In genomic region chr13:28754698-28755545, GRCh38 we compare ENCODE assay signal across 9 cellular contexts. TPM values are rescaled to one million over a fixed set of nuclear protein-coding genes. Genes with fewer than 3 reads are reported as not detected.
DNase-seq lines count a peak whose midpoint lies in the region; ATAC-seq and TF ChIP-seq lines count a peak whose summit lies in the region.
"Had no signal": no experiment of that assay in that cellular context is flagged by ENCODE, and none has a peak within 500 bp of the region (broad histone marks: within the 10 kb centered on the region; RNA-seq: fewer than 3 reads in every experiment).

No MANE protein-coding gene starts in this region.

- peak overlapping the region; percentile 43 for H3K4me2 ChIP-seq in parathyroid adenoma (ENCODE audit: low read length)

- H3K9me3 Mint-ChIP-seq in activated CD4-positive, alpha-beta T cell treated with anti-CD3 and anti-CD28 coated beads for 36 hours (ENCODE audit: low read depth): peaks cover 14% of the 10 kb centered on the region
- H3K9me3 Mint-ChIP-seq in T-cell: peaks cover 5 to 12% (median 9%) of the 10 kb centered on the region in 3 donors

- H3K36me3 Mint-ChIP-seq in activated CD4-positive, alpha-beta T cell treated with anti-CD3 and anti-CD28 coated beads for 36 hours (ENCODE audit: low read depth): peaks cover 3% of the 10 kb centered on the region
- H3K36me3 Mint-ChIP-seq in T-cell: peaks cover 4% of the 10 kb centered on the region

- no peak overlapping the region for H3K9ac ChIP-seq in parathyroid adenoma
- H3K9ac ChIP-seq: BLaER1 treated with 17β-estradiol and CSF1 and Interleukin-3, amounts not matched to agents 10 nM and 100 nM had no signal

- H3K79me2 ChIP-seq in parathyroid adenoma: no peaks in the 10 kb centered on the region

- no peak overlapping the region for H2AFZ ChIP-seq in parathyroid adenoma

- POLR2A ChIA-PET in activated CD4-positive, alpha-beta T cell treated with anti-CD3 and anti-CD28 coated beads for 36 hours (lab: Charles Lee): no interaction called here
- POLR2A ChIA-PET in T-cell (lab: Charles Lee): no interaction called here

- H3K4me1 Mint-ChIP-seq in activated CD4-positive, alpha-beta T cell treated with anti-CD3 and anti-CD28 coated beads for 36 hours: peaks cover 9% of the 10 kb centered on the region
- peaks cover 15 to 21% (median 21%) of the 10 kb centered on the region in 3 donors for H3K4me1 Mint-ChIP-seq in T-cell

- H3K4me3 Mint-ChIP-seq in activated CD4-positive, alpha-beta T cell treated with anti-CD3 and anti-CD28 coated beads for 36 hours: no peak overlapping the region
- peak overlapping the region; percentile 59 to 70 (median 68) for H3K4me3 Mint-ChIP-seq in T-cell

- H3K4me3 ChIP-seq in fibroblast of the aortic adventitia (ENCODE audit: low read depth, low read length): no peak overlapping the region
- no peak overlapping the region for H3K4me3 ChIP-seq in parathyroid adenoma (ENCODE audit: low read depth, low read length)
- H3K4me3 ChIP-seq: BLaER1 treated with 17β-estradiol and CSF1 and Interleukin-3, amounts not matched to agents 10 nM and 100 nM had no signal

- CTCF ChIA-PET in activated CD4-positive, alpha-beta T cell treated with anti-CD3 and anti-CD28 coated beads for 36 hours (lab: Charles Lee): interaction anchor here (1.5 kb wide), 1 partner anchor 42 kb away, joined by 3 read pairs; no protein-coding TSS in a partner anchor
- CTCF ChIA-PET in T-cell (lab: Charles Lee): no interaction called here

- H3K27me3 Mint-ChIP-seq in activated CD4-positive, alpha-beta T cell treated with anti-CD3 and anti-CD28 coated beads for 36 hours: no peaks in the 10 kb centered on the region
- peaks cover 0 to 1% of the 10 kb centered on the region in 2 donors for H3K27me3 Mint-ChIP-seq in T-cell

- peak overlapping the region; percentile 61 for H3K27ac Mint-ChIP-seq in activated CD4-positive, alpha-beta T cell treated with anti-CD3 and anti-CD28 coated beads for 36 hours
- peak overlapping the region; percentile 93 to 97 for H3K27ac Mint-ChIP-seq in T-cell

- no peaks in the 10 kb centered on the region for H3K9me3 ChIP-seq in parathyroid adenoma (ENCODE audit: control insufficient read depth, low read length)

- peak; percentile 8 for DNase-seq in activated CD4-positive, alpha-beta T cell treated with anti-CD3 and anti-CD28 coated beads for 36 hours
- DNase-seq in activated CD4-positive, alpha-beta T cell treated with anti-CD3 and anti-CD28 coated beads for 1 hour: no peak
- DNase-seq in T-cell: no peak
- DNase-seq in fibroblast of the aortic adventitia (ENCODE audit: low read depth): peak; percentile 15
- DNase-seq in stimulated activated naive CD4-positive, alpha-beta T cell treated with Interleukin-2 at 50 U/mL for 16 hours (lab: John Stamatoyannopoulos, UW): no peak
- no peak for DNase-seq in central memory CD4-positive, alpha-beta T cell

- H3K27ac ChIP-seq in parathyroid adenoma: peak overlapping the region; percentile 51

- no peaks in the 10 kb centered on the region for H3K4me1 ChIP-seq in parathyroid adenoma

- peak; percentile 33 for ATAC-seq in activated CD4-positive, alpha-beta T cell treated with anti-CD3 and anti-CD28 coated beads for 36 hours
- peak in 2 of 4 experiments; percentile 56 to 60 for ATAC-seq in T-cell (replicated peaks in 1 of 4)
- no peak for ATAC-seq in HG02970 (IDR thresholded peaks at IDR 0.05; ENCODE audit: low FRiP score, unreplicated experiment)

- intact Hi-C loops in activated CD4-positive, alpha-beta T cell treated with anti-CD3 and anti-CD28 coated beads for 36 hours (cut with DNase I, micrococcal nuclease): no loop called here

- no peaks in the 10 kb centered on the region for H3K36me3 ChIP-seq in parathyroid adenoma (ENCODE audit: control insufficient read depth, insufficient read depth, low read length)
- H3K36me3 ChIP-seq: BLaER1 treated with 17β-estradiol and CSF1 and Interleukin-3, amounts not matched to agents 10 nM and 100 nM had no signal

- TF ChIP-seq CTCF in fibroblast of the aortic adventitia (IDR thresholded peaks at IDR 0.05; ENCODE audit: insufficient read depth, low read length) (no peak), parathyroid adenoma (IDR thresholded peaks at IDR 0.05) (no peak)

- H3K27me3 ChIP-seq in parathyroid adenoma (ENCODE audit: control insufficient read depth, insufficient read depth, low read length): no peaks in the 10 kb centered on the region
- H3K27me3 ChIP-seq: BLaER1 treated with 17β-estradiol and CSF1 and Interleukin-3, amounts not matched to agents 10 nM and 100 nM had no signal

RNA-seq across cellular contexts. Expression of gene SLC46A3, which starts 36.2 kb away (rescaled TPM):
- 1 to 10 TPM; 2.8 to 3.2 TPM for total RNA-seq in activated CD4-positive, alpha-beta T cell treated with anti-CD3 and anti-CD28 coated beads for 36 hours
- total RNA-seq in T-cell: 10 to 100 TPM; 12.1 to 20.7 (median 18.2) TPM
- 3.4 TPM in 2 replicates for total RNA-seq in fibroblast of the aortic adventitia (ENCODE audit: low replicate concordance)

Comparison
In these comparisons a context has a peak if more than half of its experiments do, and no peak if none do; other contexts are left out.
1. DNase-seq: peak in activated CD4-positive, alpha-beta T cell treated with anti-CD3 and anti-CD28 coated beads for 36 hours (single experiment) and fibroblast of the aortic adventitia (single experiment); none in activated CD4-positive, alpha-beta T cell treated with anti-CD3 and anti-CD28 coated beads for 1 hour (single experiment), T-cell (0 of 34), stimulated activated naive CD4-positive, alpha-beta T cell treated with Interleukin-2 at 50 U/mL for 16 hours (single experiment) and central memory CD4-positive, alpha-beta T cell (single experiment).